In the genomic region with DNA sequence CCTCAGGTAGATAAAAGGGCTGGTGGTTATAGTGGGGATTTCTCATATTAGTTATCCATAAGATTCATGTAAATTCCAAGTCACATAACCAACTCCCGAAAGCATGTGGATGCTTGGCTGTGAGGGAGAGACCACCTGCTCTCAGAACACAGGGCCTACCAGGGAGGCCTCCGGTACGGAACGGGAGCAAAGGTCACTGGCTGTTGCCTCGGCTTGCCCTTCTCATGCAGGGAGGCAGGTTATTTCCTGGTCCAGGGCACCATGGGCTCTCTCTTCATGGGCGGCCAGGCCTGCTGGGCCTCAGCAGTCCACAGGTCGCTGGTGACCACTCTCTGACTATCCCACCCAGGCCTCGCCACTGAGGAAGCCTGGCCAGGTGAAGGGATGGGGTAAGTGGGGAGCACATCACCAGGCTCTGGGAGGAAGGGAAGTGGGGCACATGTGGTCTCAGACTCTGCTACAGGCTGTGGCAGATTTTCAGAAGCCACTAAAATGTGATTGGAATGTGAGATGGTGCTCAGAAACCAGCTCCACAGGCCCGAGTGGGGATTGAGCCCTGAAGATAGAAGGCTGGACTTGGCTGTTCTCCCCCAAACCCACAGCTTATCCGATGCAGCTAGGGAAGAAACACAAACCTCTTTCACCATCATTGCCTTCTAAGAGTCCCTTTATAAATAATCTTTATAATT, we compare ENCODE assay signal across 1 cellular context.
TF ChIP-seq lines count a peak whose summit lies in the region.

No MANE protein-coding gene starts in this region.

TF ChIP-seq in HepG2, 621 proteins besides CTCF, POLR2A, EP300 and RAD21 (continued from another document):
- TF ChIP-seq, protein P1, sequence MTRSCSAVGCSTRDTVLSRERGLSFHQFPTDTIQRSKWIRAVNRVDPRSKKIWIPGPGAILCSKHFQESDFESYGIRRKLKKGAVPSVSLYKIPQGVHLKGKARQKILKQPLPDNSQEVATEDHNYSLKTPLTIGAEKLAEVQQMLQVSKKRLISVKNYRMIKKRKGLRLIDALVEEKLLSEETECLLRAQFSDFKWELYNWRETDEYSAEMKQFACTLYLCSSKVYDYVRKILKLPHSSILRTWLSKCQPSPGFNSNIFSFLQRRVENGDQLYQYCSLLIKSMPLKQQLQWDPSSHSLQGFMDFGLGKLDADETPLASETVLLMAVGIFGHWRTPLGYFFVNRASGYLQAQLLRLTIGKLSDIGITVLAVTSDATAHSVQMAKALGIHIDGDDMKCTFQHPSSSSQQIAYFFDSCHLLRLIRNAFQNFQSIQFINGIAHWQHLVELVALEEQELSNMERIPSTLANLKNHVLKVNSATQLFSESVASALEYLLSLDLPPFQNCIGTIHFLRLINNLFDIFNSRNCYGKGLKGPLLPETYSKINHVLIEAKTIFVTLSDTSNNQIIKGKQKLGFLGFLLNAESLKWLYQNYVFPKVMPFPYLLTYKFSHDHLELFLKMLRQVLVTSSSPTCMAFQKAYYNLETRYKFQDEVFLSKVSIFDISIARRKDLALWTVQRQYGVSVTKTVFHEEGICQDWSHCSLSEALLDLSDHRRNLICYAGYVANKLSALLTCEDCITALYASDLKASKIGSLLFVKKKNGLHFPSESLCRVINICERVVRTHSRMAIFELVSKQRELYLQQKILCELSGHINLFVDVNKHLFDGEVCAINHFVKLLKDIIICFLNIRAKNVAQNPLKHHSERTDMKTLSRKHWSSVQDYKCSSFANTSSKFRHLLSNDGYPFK (CRISPR knock-in tag; IDR thresholded peaks at IDR 0.05; ENCODE audit: borderline replicate concordance) = peak; percentile 60; the same call in 1 of the 2 replicates
- 0 out of 2 replicates have a peak, but pooled peaks have one; percentile 26 for TF ChIP-seq MTA1 (CRISPR knock-in tag; IDR thresholded peaks at IDR 0.05; ENCODE audit: borderline replicate concordance)
- TF ChIP-seq PTBP1 (IDR thresholded peaks at IDR 0.05; ENCODE audit: low read depth, low read length, poor library complexity, severe bottlenecking) = no peak
- TF ChIP-seq SETDB1 (CRISPR knock-in tag; IDR thresholded peaks at IDR 0.05; ENCODE audit: borderline replicate concordance) = no peak
- TF ChIP-seq GZF1 (CRISPR knock-in tag; IDR thresholded peaks at IDR 0.05) = no peak
- no peak for TF ChIP-seq SALL2 (CRISPR knock-in tag; IDR thresholded peaks at IDR 0.05)
- TF ChIP-seq, protein P2, sequence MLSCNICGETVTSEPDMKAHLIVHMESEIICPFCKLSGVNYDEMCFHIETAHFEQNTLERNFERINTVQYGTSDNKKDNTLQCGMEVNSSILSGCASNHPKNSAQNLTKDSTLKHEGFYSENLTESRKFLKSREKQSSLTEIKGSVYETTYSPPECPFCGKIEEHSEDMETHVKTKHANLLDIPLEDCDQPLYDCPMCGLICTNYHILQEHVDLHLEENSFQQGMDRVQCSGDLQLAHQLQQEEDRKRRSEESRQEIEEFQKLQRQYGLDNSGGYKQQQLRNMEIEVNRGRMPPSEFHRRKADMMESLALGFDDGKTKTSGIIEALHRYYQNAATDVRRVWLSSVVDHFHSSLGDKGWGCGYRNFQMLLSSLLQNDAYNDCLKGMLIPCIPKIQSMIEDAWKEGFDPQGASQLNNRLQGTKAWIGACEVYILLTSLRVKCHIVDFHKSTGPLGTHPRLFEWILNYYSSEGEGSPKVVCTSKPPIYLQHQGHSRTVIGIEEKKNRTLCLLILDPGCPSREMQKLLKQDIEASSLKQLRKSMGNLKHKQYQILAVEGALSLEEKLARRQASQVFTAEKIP (CRISPR knock-in tag; IDR thresholded peaks at IDR 0.05; ENCODE audit: borderline replicate concordance) = no peak
- TF ChIP-seq, protein P3, sequence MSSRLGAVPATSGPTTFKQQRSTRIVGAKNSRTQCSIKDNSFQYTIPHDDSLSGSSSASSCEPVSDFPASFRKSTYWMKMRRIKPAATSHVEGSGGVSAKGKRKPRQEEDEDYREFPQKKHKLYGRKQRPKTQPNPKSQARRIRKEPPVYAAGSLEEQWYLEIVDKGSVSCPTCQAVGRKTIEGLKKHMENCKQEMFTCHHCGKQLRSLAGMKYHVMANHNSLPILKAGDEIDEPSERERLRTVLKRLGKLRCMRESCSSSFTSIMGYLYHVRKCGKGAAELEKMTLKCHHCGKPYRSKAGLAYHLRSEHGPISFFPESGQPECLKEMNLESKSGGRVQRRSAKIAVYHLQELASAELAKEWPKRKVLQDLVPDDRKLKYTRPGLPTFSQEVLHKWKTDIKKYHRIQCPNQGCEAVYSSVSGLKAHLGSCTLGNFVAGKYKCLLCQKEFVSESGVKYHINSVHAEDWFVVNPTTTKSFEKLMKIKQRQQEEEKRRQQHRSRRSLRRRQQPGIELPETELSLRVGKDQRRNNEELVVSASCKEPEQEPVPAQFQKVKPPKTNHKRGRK (CRISPR knock-in tag; IDR thresholded peaks at IDR 0.05) = no peak
- TF ChIP-seq, protein P4, sequence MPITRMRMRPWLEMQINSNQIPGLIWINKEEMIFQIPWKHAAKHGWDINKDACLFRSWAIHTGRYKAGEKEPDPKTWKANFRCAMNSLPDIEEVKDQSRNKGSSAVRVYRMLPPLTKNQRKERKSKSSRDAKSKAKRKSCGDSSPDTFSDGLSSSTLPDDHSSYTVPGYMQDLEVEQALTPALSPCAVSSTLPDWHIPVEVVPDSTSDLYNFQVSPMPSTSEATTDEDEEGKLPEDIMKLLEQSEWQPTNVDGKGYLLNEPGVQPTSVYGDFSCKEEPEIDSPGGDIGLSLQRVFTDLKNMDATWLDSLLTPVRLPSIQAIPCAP (CRISPR knock-in tag; IDR thresholded peaks at IDR 0.05; ENCODE audit: low read depth) = no peak
- no peak for TF ChIP-seq ZNF563 (CRISPR knock-in tag; IDR thresholded peaks at IDR 0.05)
